16 cellular contexts compared by ENCODE assay signal in genomic region chr10:84173543-84173942, GRCh38. TPM values are rescaled to one million over a fixed set of nuclear protein-coding genes. Genes with fewer than 3 reads are reported as not detected.
DNase-seq lines count a peak whose midpoint lies in the region; ATAC-seq and TF ChIP-seq lines count a peak whose summit lies in the region.
"Had no signal": no experiment of that assay in that cellular context is flagged by ENCODE, and none has a peak within 500 bp of the region (broad histone marks: within the 10 kb centered on the region; RNA-seq: fewer than 3 reads in every experiment).

GPR15LG (plus strand) TSS chr10:84173801; CDS start chr10:84173852, 51 bp downstream.

- BruUV-seq in Calu3 (replicated peaks; lab: Mats Ljungman, UMichigan) = no TSS peak

- ATAC-seq in GM18502 (IDR thresholded peaks at IDR 0.05; ENCODE audit: poor library complexity, unreplicated experiment) (peak; percentile 29), GM21526 (IDR thresholded peaks at IDR 0.05; ENCODE audit: low FRiP score, unreplicated experiment) (peak; percentile 33), HG03571 (IDR thresholded peaks at IDR 0.05; ENCODE audit: unreplicated experiment) (peak; percentile 66), memory B cell (ENCODE audit: low read depth) (no peak), HG03135 (IDR thresholded peaks at IDR 0.05; ENCODE audit: unreplicated experiment) (no peak)
- ATAC-seq: body of pancreas had no signal

- H3K4me1 Mint-ChIP-seq in memory B cell (peaks cover 19% of the 10 kb centered on the region), Calu3 (ENCODE audit: low read depth, unreplicated experiment) (no peaks in the 10 kb centered on the region)
- no peaks in the 10 kb centered on the region for H3K4me1 Mint-ChIP-seq in activated CD4-positive, alpha-beta T cell treated with anti-CD3 and anti-CD28 coated beads, Interleukin-2, amount 10 ng/mL, durations not matched to agents 7 days and 5 days

- CTCF ChIA-PET in Calu3 (lab: Charles Lee) = no interaction called here
- CTCF ChIA-PET in activated CD4-positive, alpha-beta T cell treated with anti-CD3 and anti-CD28 coated beads, Interleukin-2, amount 10 ng/mL, durations not matched to agents 7 days and 5 days (lab: Charles Lee) = interaction anchor here (1.4 kb wide), 1 partner anchor 26 kb away, joined by 4 read pairs; no protein-coding TSS in a partner anchor

- POLR2A ChIA-PET in activated CD4-positive, alpha-beta T cell treated with anti-CD3 and anti-CD28 coated beads, Interleukin-2, amount 10 ng/mL, durations not matched to agents 7 days and 5 days (lab: Charles Lee) = no interaction called here

- H3K4me3 Mint-ChIP-seq in memory B cell (no peak within 1 kb of the TSS), Calu3 (ENCODE audit: low read depth, unreplicated experiment) (no peak within 1 kb of the TSS)
- no peak within 1 kb of the TSS for H3K4me3 Mint-ChIP-seq in activated CD4-positive, alpha-beta T cell treated with anti-CD3 and anti-CD28 coated beads, Interleukin-2, amount 10 ng/mL, durations not matched to agents 7 days and 5 days

- H3K27ac Mint-ChIP-seq in memory B cell = peak within 1 kb of the TSS; percentile 87
- no peak within 1 kb of the TSS for H3K27ac Mint-ChIP-seq in Calu3 (ENCODE audit: unreplicated experiment)
- no peak within 1 kb of the TSS for H3K27ac Mint-ChIP-seq in activated CD4-positive, alpha-beta T cell treated with anti-CD3 and anti-CD28 coated beads, Interleukin-2, amount 10 ng/mL, durations not matched to agents 7 days and 5 days

- intact Hi-C loops in Calu3 (cut with micrococcal nuclease; ENCODE audit: unreplicated experiment) = no loop called here

- TF ChIP-seq CTCF in Calu3 (IDR thresholded peaks at IDR 0.05; ENCODE audit: unreplicated experiment) = no peak

- H3K36me3 Mint-ChIP-seq in memory B cell (peaks cover 7% of the 10 kb centered on the region), Calu3 (ENCODE audit: insufficient read depth, unreplicated experiment) (no peaks in the 10 kb centered on the region)
- H3K36me3 Mint-ChIP-seq in activated CD4-positive, alpha-beta T cell treated with anti-CD3 and anti-CD28 coated beads, Interleukin-2, amount 10 ng/mL, durations not matched to agents 7 days and 5 days (ENCODE audit: low read depth) = no peaks in the 10 kb centered on the region
- H3K36me3 Mint-ChIP-seq: immature natural killer cell had no signal

- H3K9me3 Mint-ChIP-seq in memory B cell (peaks cover 2% of the 10 kb centered on the region), Calu3 (ENCODE audit: low read depth, unreplicated experiment) (no peaks in the 10 kb centered on the region)
- H3K9me3 Mint-ChIP-seq in activated CD4-positive, alpha-beta T cell treated with anti-CD3 and anti-CD28 coated beads, Interleukin-2, amount 10 ng/mL, durations not matched to agents 7 days and 5 days = no peaks in the 10 kb centered on the region
- H3K9me3 Mint-ChIP-seq: immature natural killer cell had no signal

- H3K27me3 Mint-ChIP-seq in memory B cell (no peaks in the 10 kb centered on the region), Calu3 (ENCODE audit: unreplicated experiment) (no peaks in the 10 kb centered on the region)
- no peaks in the 10 kb centered on the region for H3K27me3 Mint-ChIP-seq in activated CD4-positive, alpha-beta T cell treated with anti-CD3 and anti-CD28 coated beads, Interleukin-2, amount 10 ng/mL, durations not matched to agents 7 days and 5 days

- DNase-seq in memory B cell (ENCODE audit: low spot score in 2 of 2) (no peak), glomerular visceral epithelial cell (ENCODE audit: extremely low spot score) (no peak), Calu3 (no peak)
- no peak for DNase-seq in activated CD4-positive, alpha-beta T cell treated with anti-CD3 and anti-CD28 coated beads, Interleukin-2, amount 10 ng/mL, durations not matched to agents 7 days and 5 days
- DNase-seq: activated T-cell treated with anti-CD3 and anti-CD28 coated beads for 4 hours, AML-193, body of pancreas, immature natural killer cell, NCI-H1694 treated with DMSO at 0.1 percent for 48 hours had no signal

RNA-seq across cellular contexts. Expression of gene GPR15LG, which starts in this region (rescaled TPM):
- total RNA-seq in Calu3 (2022) = not detected in 2 replicates
- not detected for total RNA-seq in activated CD4-positive, alpha-beta T cell treated with anti-CD3 and anti-CD28 coated beads, Interleukin-2, amount 10 ng/mL, durations not matched to agents 7 days and 5 days
- total RNA-seq: body of pancreas, H4, omental fat pad, thoracic aorta had no signal

Comparison
In these comparisons a context has a peak if more than half of its experiments do, and no peak if none do; other contexts are left out.
1. ATAC-seq: peak in GM18502 (single experiment), GM21526 (single experiment) and HG03571 (single experiment); none in memory B cell (single experiment) and HG03135 (single experiment).